ENCODE assay signal across 25 cellular contexts in genomic region chr12:32686340-32686739, GRCh38.
"Had no signal": no experiment of that assay in that cellular context is flagged by ENCODE, and none has a peak within 500 bp of the region (broad histone marks: within the 10 kb centered on the region; RNA-seq: fewer than 3 reads in every experiment).

No MANE protein-coding gene starts in this region.

- H3K36me3 ChIP-seq: colonic mucosa, gastrocnemius medialis, lower lobe of right lung had no signal

- H3K9me3 ChIP-seq: colonic mucosa, esophagus squamous epithelium, gastrocnemius medialis, heart right ventricle, left lung, lower lobe of right lung, mucosa of descending colon had no signal

- H3K4me3 Mint-ChIP-seq: dendritic cell treated with granulocyte-macrophage colony-stimulating factor and Interleukin-4, amounts not matched to agents 40 ng/mL and 50 ng/mL, for 4 days; endodermal cell; mesothelial cell of epicardium; naive B cell had no signal

- H3K9me3 Mint-ChIP-seq: dendritic cell treated with granulocyte-macrophage colony-stimulating factor and Interleukin-4, amounts not matched to agents 40 ng/mL and 50 ng/mL, for 4 days; effector memory CD8-positive, alpha-beta T cell; naive B cell had no signal

- H3K27ac ChIP-seq: colonic mucosa, epithelial cell of prostate, esophagus squamous epithelium, gastrocnemius medialis, heart right ventricle, left lung, lower lobe of right lung had no signal

- H3K27ac Mint-ChIP-seq: dendritic cell treated with granulocyte-macrophage colony-stimulating factor and Interleukin-4, amounts not matched to agents 40 ng/mL and 50 ng/mL, for 4 days; endodermal cell; mesothelial cell of epicardium had no signal

- H3K27me3 ChIP-seq: colonic mucosa, esophagus squamous epithelium, gastrocnemius medialis, heart right ventricle, left lung had no signal

- H3K27me3 Mint-ChIP-seq: dendritic cell treated with granulocyte-macrophage colony-stimulating factor and Interleukin-4, amounts not matched to agents 40 ng/mL and 50 ng/mL, for 4 days; effector memory CD8-positive, alpha-beta T cell; naive B cell had no signal

- H3K4me1 ChIP-seq: colonic mucosa, lower lobe of right lung had no signal

- H3K4me3 ChIP-seq: colonic mucosa, esophagus squamous epithelium, gastrocnemius medialis, heart right ventricle, left lung, lower lobe of right lung, mucosa of descending colon had no signal

- ATAC-seq: effector memory CD8-positive, alpha-beta T cell; esophagus mucosa; gastrocnemius medialis; heart right ventricle; left cardiac atrium; left lung; left ventricle myocardium superior; lower lobe of right lung had no signal

- DNase-seq: cortex of kidney; effector CD8-positive, alpha-beta T cell; effector memory CD8-positive, alpha-beta T cell; endodermal cell; erythroblast; esophagus squamous epithelium; foreskin fibroblast; foreskin melanocyte; gastrocnemius medialis; glutamatergic neuron; head of caudate nucleus; heart right ventricle; hippocampal formation; left cardiac atrium; left lung; left ventricle myocardium superior; lower lobe of right lung; mesenchymal stem cell; naive B cell had no signal
